13 cellular contexts compared by ENCODE assay signal in genomic region chr1:94737124-94737998, GRCh38.
DNase-seq lines count a peak whose midpoint lies in the region; ATAC-seq, FAIRE-seq and TF ChIP-seq lines count a peak whose summit lies in the region.
"Had no signal": no experiment of that assay in that cellular context is flagged by ENCODE, and none has a peak within 500 bp of the region (broad histone marks: within the 10 kb centered on the region; RNA-seq: fewer than 3 reads in every experiment).

No MANE protein-coding gene starts in this region.

- H3K9me3 ChIP-seq in A549 (no peaks in the 10 kb centered on the region), HEK293 (ENCODE audit: control insufficient read depth, insufficient read depth, low read depth, low read length) (no peaks in the 10 kb centered on the region), RWPE2 (ENCODE audit: severe bottlenecking) (no peaks in the 10 kb centered on the region), heart left ventricle (no peaks in the 10 kb centered on the region)
- H3K9me3 ChIP-seq: esophagus squamous epithelium, psoas muscle had no signal

- no peaks in the 10 kb centered on the region for H3K27me3 ChIP-seq in RWPE2 (ENCODE audit: insufficient read depth, poor library complexity, severe bottlenecking)
- H3K27me3 ChIP-seq in heart left ventricle, result no peaks in the 10 kb centered on the region
- H3K27me3 ChIP-seq: esophagus squamous epithelium had no signal

- H3K36me3 ChIP-seq in HEK293 (ENCODE audit: control insufficient read depth in 2 of 2, insufficient read depth in 1 of 2, low read length in 2 of 2) (no peaks in the 10 kb centered on the region), RWPE2 (ENCODE audit: low read depth) (no peaks in the 10 kb centered on the region), heart left ventricle (no peaks in the 10 kb centered on the region)
- H3K36me3 ChIP-seq: esophagus squamous epithelium had no signal

- H3K27ac ChIP-seq in A549 (no peak overlapping the region), HEK293 (ENCODE audit: extremely low read depth, low read depth, low read length) (0 out of 2 replicates have a peak overlapping the region, but pooled peaks have one; percentile 0), RWPE2 (ENCODE audit: poor library complexity, severe bottlenecking) (peak overlapping the region; percentile 54), heart left ventricle (no peak overlapping the region)
- H3K27ac ChIP-seq: esophagus squamous epithelium, psoas muscle had no signal

- no peak overlapping the region for H3K4me3 ChIP-seq in A549
- H3K4me3 ChIP-seq in HEK293 (ENCODE audit: low read depth, low read length), result no peak overlapping the region
- no peak overlapping the region for H3K4me3 ChIP-seq in RWPE2 (ENCODE audit: severe bottlenecking)
- H3K4me3 ChIP-seq in fibroblast of the aortic adventitia (ENCODE audit: low read depth, low read length), result no peak overlapping the region
- no peak overlapping the region for H3K4me3 ChIP-seq in heart left ventricle
- H3K4me3 ChIP-seq: esophagus squamous epithelium, psoas muscle had no signal

- DNase-seq in A549 (ENCODE audit: low read depth in 1 of 2, low spot score in 1 of 2) (no peak), RWPE2 (ENCODE audit: low spot score) (no peak), fibroblast of the aortic adventitia (ENCODE audit: low read depth) (peak; percentile 64), retina (no peak), sciatic nerve (ENCODE audit: low spot score) (no peak), SW 1271 (lab: John Stamatoyannopoulos, UW) (no peak), heart left ventricle (no peak)
- DNase-seq: esophagus squamous epithelium, NCI-H2029 treated with DMSO at 0.1 percent for 48 hours, psoas muscle had no signal

- WGBS in A549 (ENCODE audit: missing lambda C conversion rate), result 61% methylated on average over 5 of the region's 5 CpGs
- 46 to 61% (median 54%) methylated on average over 5 of the region's 5 CpGs for WGBS in heart left ventricle, 4 donors

- no peak overlapping the region; the same call in 2 of the 3 replicates for H3K4me2 ChIP-seq in A549

- no peak for FAIRE-seq in A549 (lab: Jason Lieb, UNC)

- POLR2A ChIA-PET in A549 (lab: Yijun Ruan, JAX) (no interaction called here), HEK293 (lab: Yijun Ruan, JAX) (no interaction called here)

- TF ChIP-seq RAD21 in A549 (conservative IDR thresholded peaks at IDR 0.05 in 1 of 2, IDR thresholded peaks at IDR 0.05 in 1 of 2), result no peak

- ATAC-seq in A549 (no peak), RWPE2 (ENCODE audit: low read depth) (peak; percentile 10; the same call in 1 of the 3 replicates), sciatic nerve (no peak), heart left ventricle (no peak)
- ATAC-seq: activated naive CD4-positive, alpha-beta T cell treated with anti-CD3 and anti-CD28 coated beads, Interleukin-2, amount 50 U/mL, for 72 hours; psoas muscle; stimulated activated memory B cell treated with anti-CD40 and anti-IgM and Interleukin-4, amounts not matched to agents 10 μg/mL and 1 μg/mL and 100 μg/mL, for 72 hours had no signal

- TF ChIP-seq POLR2A in A549 (IDR thresholded peaks at IDR 0.05; ENCODE audit: low read length) (no peak), heart left ventricle (IDR thresholded peaks at IDR 0.05) (no peak)

- CTCF ChIA-PET in A549 (lab: Yijun Ruan, JAX) (interaction anchor here (0.6 to 1.2 kb wide), 2 partner anchors 63 to 218 kb away, joined by 3 to 4 read pairs; no protein-coding TSS in a partner anchor), HEK293 (lab: Yijun Ruan, JAX) (interaction anchor here (0.6 to 0.9 kb wide), 3 partner anchors 221 to 1805 kb away, joined by 3 read pairs; no protein-coding TSS in a partner anchor)

- no peak for TF ChIP-seq EP300 in A549 (IDR thresholded peaks at IDR 0.05)

- H3K4me1 ChIP-seq in A549 (peaks cover 12% of the 10 kb centered on the region; the same call in 2 of the 3 replicates), HEK293 (ENCODE audit: control insufficient read depth, insufficient read depth, low read length) (peaks cover 20% of the 10 kb centered on the region), RWPE2 (ENCODE audit: insufficient read depth, poor library complexity, severe bottlenecking) (peaks cover 37% of the 10 kb centered on the region), heart left ventricle (peaks cover 0 to 51% (median 10%) of the 10 kb centered on the region in 12 donors)
- H3K4me1 ChIP-seq: psoas muscle had no signal

- TF ChIP-seq CTCF in A549 (IDR thresholded peaks at IDR 0.05) (no peak), HEK293 (tag by site-specific recombination; IDR thresholded peaks at IDR 0.05) (no peak), RWPE2 (IDR thresholded peaks at IDR 0.05; ENCODE audit: poor library complexity, severe bottlenecking) (no peak), fibroblast of the aortic adventitia (IDR thresholded peaks at IDR 0.05; ENCODE audit: insufficient read depth, low read length) (no peak), heart left ventricle (IDR thresholded peaks at IDR 0.05) (no peak)

- intact Hi-C loops in sciatic nerve (cut with DNase I), result no loop called here
- intact Hi-C loops in heart left ventricle (cut with DNase I), result no loop called here

TF ChIP-seq in A549, 52 proteins besides CTCF, POLR2A, EP300 and RAD21:
- TF ChIP-seq MAFK (IDR thresholded peaks at IDR 0.05; ENCODE audit: partially characterized antibody) (peak; percentile 82), HMGXB4 (CRISPR knock-in tag; IDR thresholded peaks at IDR 0.05; ENCODE audit: borderline replicate concordance) (no peak)
TF ChIP-seq in A549: peak in this region for 1.

TF ChIP-seq in HEK293, 187 proteins besides CTCF, POLR2A, EP300 and RAD21 (continues in another document):
- TF ChIP-seq ZSCAN16 (tag by site-specific recombination; IDR thresholded peaks at IDR 0.05) (no peak), ZNF830 (tag by site-specific recombination; IDR thresholded peaks at IDR 0.05; ENCODE audit: low read depth) (no peak), ZNF398 (tag by site-specific recombination; IDR thresholded peaks at IDR 0.05) (peak; percentile 20; the same call in 1 of the 2 replicates), PRDM10 (tag by site-specific recombination; IDR thresholded peaks at IDR 0.05) (peak; percentile 81), ZNF660 (tag by site-specific recombination; IDR thresholded peaks at IDR 0.05) (0 out of 2 replicates have a peak, but pooled peaks have one; percentile 49), ZNF16 (tag by site-specific recombination; IDR thresholded peaks at IDR 0.05; ENCODE audit: low read depth) (no peak), PRDM4 (tag by site-specific recombination; IDR thresholded peaks at IDR 0.05) (no peak), ZNF664 (tag by site-specific recombination; IDR thresholded peaks at IDR 0.05) (no peak)

Comparison
In these comparisons a context has a peak if more than half of its experiments do, and no peak if none do; other contexts are left out.
1. H3K27ac ChIP-seq: peak in HEK293 (single experiment) and RWPE2 (single experiment); none in A549 (0 of 2) and heart left ventricle (0 of 12).